In genomic region chr6:136541395-136541794, GRCh38 we compare ENCODE assay signal across 8 cellular contexts. TPM values are rescaled to one million over a fixed set of nuclear protein-coding genes. Genes with fewer than 3 reads are reported as not detected.
"Had no signal": no experiment of that assay in that cellular context is flagged by ENCODE, and none has a peak within 500 bp of the region (broad histone marks: within the 10 kb centered on the region; RNA-seq: fewer than 3 reads in every experiment).

No MANE protein-coding gene starts in this region.

- DNase-seq: H9, HCEC 1CT, KBM-7 had no signal

- FAIRE-seq: H1, H54, HepG2 had no signal

- ATAC-seq: GM23338, HepG2 had no signal

- H3K27ac ChIP-seq: HL-60 had no signal

- H3K4me3 ChIP-seq: GM23338 had no signal

- H3K4me2 ChIP-seq: GM23338 had no signal

RNA-seq across cellular contexts. Expression of gene MAP7, which starts 8.8 kb away (rescaled TPM):
- polyA plus RNA-seq: HepG2 had no signal
